ENCODE assay signal across 12 cellular contexts in the genomic region with DNA sequence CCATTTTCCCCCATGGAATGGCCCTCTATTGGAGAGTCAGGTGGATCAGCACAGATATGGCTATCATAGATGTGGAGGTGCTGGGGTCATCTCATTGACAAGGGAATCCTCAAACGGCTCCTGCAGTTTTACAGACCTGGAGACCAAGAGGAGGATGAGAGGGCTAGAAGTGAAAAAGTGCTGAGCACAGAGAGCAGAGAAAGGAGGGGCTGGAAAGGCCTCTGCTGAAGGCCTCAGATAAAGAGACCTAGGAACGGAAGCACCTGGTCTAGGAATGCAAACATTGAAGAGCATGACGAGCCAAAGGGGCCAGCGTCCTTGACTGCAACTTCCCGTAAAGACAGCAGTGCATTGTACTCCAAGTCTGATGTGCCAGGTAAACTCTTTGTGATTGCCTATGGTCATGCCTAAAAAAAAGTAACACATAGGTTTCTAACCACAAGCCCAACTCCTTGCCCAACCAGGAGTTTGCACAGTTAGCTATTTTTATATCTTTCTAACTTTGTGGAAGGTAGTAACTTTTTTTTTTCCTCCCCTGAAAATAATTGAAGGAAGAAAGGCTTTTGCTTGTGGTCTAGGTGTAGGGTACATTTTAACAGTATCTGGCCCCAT. TPM values are rescaled to one million over a fixed set of nuclear protein-coding genes. Genes with fewer than 3 reads are reported as not detected.
A peak's percentile ranks its signal among the peaks of the same experiment; 100 is the strongest.
DNase-seq lines count a peak whose midpoint lies in the region; ATAC-seq and TF ChIP-seq lines count a peak whose summit lies in the region.
"Had no signal": no experiment of that assay in that cellular context is flagged by ENCODE, and none has a peak within 500 bp of the region (broad histone marks: within the 10 kb centered on the region; RNA-seq: fewer than 3 reads in every experiment).

No MANE protein-coding gene starts in this region.

- H3K4me2 ChIP-seq in neural progenitor cell: no peak overlapping the region

- H3K9ac ChIP-seq in neural progenitor cell: no peak overlapping the region

- peaks cover 7% of the 10 kb centered on the region for H3K36me3 ChIP-seq in neural progenitor cell

- ATAC-seq in GM19463 (IDR thresholded peaks at IDR 0.05; ENCODE audit: unreplicated experiment) (peak; percentile 79), HG03095 (IDR thresholded peaks at IDR 0.05; ENCODE audit: unreplicated experiment) (peak; percentile 85)

- H2AFZ ChIP-seq in neural progenitor cell (replicated peaks): no peak overlapping the region

- H3K36me3 Mint-ChIP-seq in neural progenitor cell: peaks cover 8% of the 10 kb centered on the region

- H3K27me3 Mint-ChIP-seq in neural progenitor cell (ENCODE audit: insufficient read depth, low read depth): no peaks in the 10 kb centered on the region
- H3K27me3 Mint-ChIP-seq: T-cell had no signal

- H3K9me3 ChIP-seq in neural progenitor cell (ENCODE audit: low read depth): no peaks in the 10 kb centered on the region
- H3K9me3 ChIP-seq: heart right ventricle, thoracic aorta had no signal

- no peaks in the 10 kb centered on the region for H3K79me2 ChIP-seq in neural progenitor cell (ENCODE audit: low read depth)

- no peaks in the 10 kb centered on the region for H4K20me1 ChIP-seq in neural progenitor cell (ENCODE audit: low read depth)

- no peak overlapping the region for H3K27ac Mint-ChIP-seq in neural progenitor cell
- H3K27ac Mint-ChIP-seq: T-cell had no signal

- no peak overlapping the region for H3K27ac ChIP-seq in neural progenitor cell
- H3K27ac ChIP-seq: heart right ventricle, thoracic aorta had no signal

- H3K27me3 ChIP-seq in neural progenitor cell: no peaks in the 10 kb centered on the region
- H3K27me3 ChIP-seq: heart right ventricle had no signal

- no peak for TF ChIP-seq CTCF in neural progenitor cell (IDR thresholded peaks at IDR 0.05)

- H3K4me3 ChIP-seq in neural progenitor cell: no peak overlapping the region
- H3K4me3 ChIP-seq: heart right ventricle, thoracic aorta had no signal

- no peaks in the 10 kb centered on the region for H3K4me1 ChIP-seq in neural progenitor cell

- H3K9me3 Mint-ChIP-seq in neural progenitor cell: no peaks in the 10 kb centered on the region
- H3K9me3 Mint-ChIP-seq: neural crest cell, T-cell had no signal

- H3K4me3 Mint-ChIP-seq in neural progenitor cell: no peak overlapping the region
- H3K4me3 Mint-ChIP-seq: neural crest cell, T-cell had no signal

- no peaks in the 10 kb centered on the region for H3K4me1 Mint-ChIP-seq in neural progenitor cell
- H3K4me1 Mint-ChIP-seq: neural crest cell had no signal

- DNase-seq in SHP77 treated with DMSO at 0.1 percent for 48 hours (lab: John Stamatoyannopoulos, UW) (peak; percentile 87), neural progenitor cell (ENCODE audit: low spot score) (peak; percentile 1), NCI-H82 treated with DMSO at 0.1 percent for 48 hours (lab: John Stamatoyannopoulos, UW; ENCODE audit: unreplicated experiment) (no peak)
- DNase-seq in central memory CD4-positive, alpha-beta T cell: no peak
- DNase-seq in stimulated activated CD4-positive, alpha-beta T cell treated with anti-CD3 and anti-CD28 coated beads, Interleukin-4, amount 100 ng/mL, for 24 hours: no peak
- DNase-seq: heart right ventricle, NCI-H226, T-cell had no signal

- H3F3A ChIP-seq in neural progenitor cell (ENCODE audit: low read depth): no peaks in the 10 kb centered on the region

RNA-seq across cellular contexts. Expression of a gene that starts 15.2 kb away (rescaled TPM):
- total RNA-seq in neural progenitor cell (ENCODE audit: low replicate concordance): 0.59 and 0.69 TPM in 2 replicates

RNA-seq across cellular contexts. Expression of a gene that starts 37.1 kb away (rescaled TPM):
- total RNA-seq in neural progenitor cell (ENCODE audit: low replicate concordance): 25.3 and 42.1 TPM in 2 replicates

RNA-seq across cellular contexts. Expression of a gene that starts 49.5 kb away (rescaled TPM):
- total RNA-seq in neural progenitor cell (ENCODE audit: low replicate concordance): 26.0 and 39.9 TPM in 2 replicates

Comparison
In these comparisons a context has a peak if more than half of its experiments do, and no peak if none do; other contexts are left out.
1. DNase-seq: peak in SHP77 treated with DMSO at 0.1 percent for 48 hours (single experiment) and neural progenitor cell (single experiment); none in central memory CD4-positive, alpha-beta T cell (single experiment), stimulated activated CD4-positive, alpha-beta T cell treated with anti-CD3 and anti-CD28 coated beads, Interleukin-4, amount 100 ng/mL, for 24 hours (single experiment) and NCI-H82 treated with DMSO at 0.1 percent for 48 hours (single experiment).